In genomic region chr11:2728663-2729332, GRCh38 we compare ENCODE assay signal across 1 cellular context.
TF ChIP-seq lines count a peak whose summit lies in the region.

No MANE protein-coding gene starts in this region.

TF ChIP-seq in HepG2, 621 proteins besides CTCF, POLR2A, EP300 and RAD21 (continued from another document and continues in another):
- TF ChIP-seq, protein P1, sequence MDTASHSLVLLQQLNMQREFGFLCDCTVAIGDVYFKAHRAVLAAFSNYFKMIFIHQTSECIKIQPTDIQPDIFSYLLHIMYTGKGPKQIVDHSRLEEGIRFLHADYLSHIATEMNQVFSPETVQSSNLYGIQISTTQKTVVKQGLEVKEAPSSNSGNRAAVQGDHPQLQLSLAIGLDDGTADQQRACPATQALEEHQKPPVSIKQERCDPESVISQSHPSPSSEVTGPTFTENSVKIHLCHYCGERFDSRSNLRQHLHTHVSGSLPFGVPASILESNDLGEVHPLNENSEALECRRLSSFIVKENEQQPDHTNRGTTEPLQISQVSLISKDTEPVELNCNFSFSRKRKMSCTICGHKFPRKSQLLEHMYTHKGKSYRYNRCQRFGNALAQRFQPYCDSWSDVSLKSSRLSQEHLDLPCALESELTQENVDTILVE (CRISPR knock-in tag; IDR thresholded peaks at IDR 0.05): no peak
- TF ChIP-seq GTF2F1 (IDR thresholded peaks at IDR 0.05; ENCODE audit: low read length) (no peak), RAD51 (IDR thresholded peaks at IDR 0.05; ENCODE audit: borderline replicate concordance) (no peak), SMYD3 (CRISPR knock-in tag; IDR thresholded peaks at IDR 0.05) (0 out of 2 replicates have a peak, but pooled peaks have one; percentile 68), ZNF557 (CRISPR knock-in tag; IDR thresholded peaks at IDR 0.05) (0 out of 2 replicates have a peak, but pooled peaks have one; percentile 26), KDM2A (CRISPR knock-in tag; IDR thresholded peaks at IDR 0.05; ENCODE audit: borderline replicate concordance, low read depth) (peak; percentile 84), ZNF460 (CRISPR knock-in tag; IDR thresholded peaks at IDR 0.05; ENCODE audit: borderline replicate concordance) (no peak), ZNF230 (CRISPR knock-in tag; IDR thresholded peaks at IDR 0.05) (0 out of 2 replicates have a peak, but pooled peaks have one; percentile 41), TBP (CRISPR knock-in tag; IDR thresholded peaks at IDR 0.05) (no peak), ELF4 (CRISPR knock-in tag; IDR thresholded peaks at IDR 0.05; ENCODE audit: borderline replicate concordance) (no peak), HMG20B (CRISPR knock-in tag; conservative IDR thresholded peaks at IDR 0.05) (0 out of 2 replicates have a peak, but pooled peaks have one; percentile 26), ARNT (IDR thresholded peaks at IDR 0.05) (no peak), GATA4 (IDR thresholded peaks at IDR 0.05; ENCODE audit: borderline replicate concordance, low read depth) (peak; percentile 92), ZBTB37 (CRISPR knock-in tag; IDR thresholded peaks at IDR 0.05) (no peak), GLI4 (CRISPR knock-in tag; IDR thresholded peaks at IDR 0.05; ENCODE audit: borderline replicate concordance) (no peak), ZNF407 (CRISPR knock-in tag; IDR thresholded peaks at IDR 0.05; ENCODE audit: not compliant biosample characterization) (no peak), IRF2 (CRISPR knock-in tag; IDR thresholded peaks at IDR 0.05) (no peak), CREB3 (CRISPR knock-in tag; IDR thresholded peaks at IDR 0.05) (no peak), ZNF33A (CRISPR knock-in tag; IDR thresholded peaks at IDR 0.05; ENCODE audit: borderline replicate concordance) (no peak), ZNF609 (CRISPR knock-in tag; IDR thresholded peaks at IDR 0.05; ENCODE audit: borderline replicate concordance) (peak; percentile 86), GABPA (IDR thresholded peaks at IDR 0.05; ENCODE audit: low read depth, low read length) (no peak), GABPA (CRISPR knock-in tag; IDR thresholded peaks at IDR 0.05; ENCODE audit: low read depth) (0 out of 2 replicates have a peak, but pooled peaks have one; percentile 32), TAF15 (IDR thresholded peaks at IDR 0.05; ENCODE audit: low read depth, low read length, poor library complexity, severe bottlenecking) (no peak), SYNCRIP (IDR thresholded peaks at IDR 0.05; ENCODE audit: insufficient read depth, low read depth, low read length) (no peak), ZNF619 (CRISPR knock-in tag; IDR thresholded peaks at IDR 0.05) (no peak), TEAD3 (CRISPR knock-in tag; optimal IDR thresholded peaks at IDR 0.05; ENCODE audit: borderline replicate concordance) (peak; percentile 68), POGZ (CRISPR knock-in tag; IDR thresholded peaks at IDR 0.05) (no peak), MEIS1 (CRISPR knock-in tag; IDR thresholded peaks at IDR 0.05; ENCODE audit: borderline replicate concordance) (peak; percentile 72), ATF7 (IDR thresholded peaks at IDR 0.05) (no peak), ATF7 (CRISPR knock-in tag; IDR thresholded peaks at IDR 0.05) (no peak), TERF1 (CRISPR knock-in tag; IDR thresholded peaks at IDR 0.05) (no peak), ZNF678 (CRISPR knock-in tag; IDR thresholded peaks at IDR 0.05) (no peak)
- TF ChIP-seq, protein P2, sequence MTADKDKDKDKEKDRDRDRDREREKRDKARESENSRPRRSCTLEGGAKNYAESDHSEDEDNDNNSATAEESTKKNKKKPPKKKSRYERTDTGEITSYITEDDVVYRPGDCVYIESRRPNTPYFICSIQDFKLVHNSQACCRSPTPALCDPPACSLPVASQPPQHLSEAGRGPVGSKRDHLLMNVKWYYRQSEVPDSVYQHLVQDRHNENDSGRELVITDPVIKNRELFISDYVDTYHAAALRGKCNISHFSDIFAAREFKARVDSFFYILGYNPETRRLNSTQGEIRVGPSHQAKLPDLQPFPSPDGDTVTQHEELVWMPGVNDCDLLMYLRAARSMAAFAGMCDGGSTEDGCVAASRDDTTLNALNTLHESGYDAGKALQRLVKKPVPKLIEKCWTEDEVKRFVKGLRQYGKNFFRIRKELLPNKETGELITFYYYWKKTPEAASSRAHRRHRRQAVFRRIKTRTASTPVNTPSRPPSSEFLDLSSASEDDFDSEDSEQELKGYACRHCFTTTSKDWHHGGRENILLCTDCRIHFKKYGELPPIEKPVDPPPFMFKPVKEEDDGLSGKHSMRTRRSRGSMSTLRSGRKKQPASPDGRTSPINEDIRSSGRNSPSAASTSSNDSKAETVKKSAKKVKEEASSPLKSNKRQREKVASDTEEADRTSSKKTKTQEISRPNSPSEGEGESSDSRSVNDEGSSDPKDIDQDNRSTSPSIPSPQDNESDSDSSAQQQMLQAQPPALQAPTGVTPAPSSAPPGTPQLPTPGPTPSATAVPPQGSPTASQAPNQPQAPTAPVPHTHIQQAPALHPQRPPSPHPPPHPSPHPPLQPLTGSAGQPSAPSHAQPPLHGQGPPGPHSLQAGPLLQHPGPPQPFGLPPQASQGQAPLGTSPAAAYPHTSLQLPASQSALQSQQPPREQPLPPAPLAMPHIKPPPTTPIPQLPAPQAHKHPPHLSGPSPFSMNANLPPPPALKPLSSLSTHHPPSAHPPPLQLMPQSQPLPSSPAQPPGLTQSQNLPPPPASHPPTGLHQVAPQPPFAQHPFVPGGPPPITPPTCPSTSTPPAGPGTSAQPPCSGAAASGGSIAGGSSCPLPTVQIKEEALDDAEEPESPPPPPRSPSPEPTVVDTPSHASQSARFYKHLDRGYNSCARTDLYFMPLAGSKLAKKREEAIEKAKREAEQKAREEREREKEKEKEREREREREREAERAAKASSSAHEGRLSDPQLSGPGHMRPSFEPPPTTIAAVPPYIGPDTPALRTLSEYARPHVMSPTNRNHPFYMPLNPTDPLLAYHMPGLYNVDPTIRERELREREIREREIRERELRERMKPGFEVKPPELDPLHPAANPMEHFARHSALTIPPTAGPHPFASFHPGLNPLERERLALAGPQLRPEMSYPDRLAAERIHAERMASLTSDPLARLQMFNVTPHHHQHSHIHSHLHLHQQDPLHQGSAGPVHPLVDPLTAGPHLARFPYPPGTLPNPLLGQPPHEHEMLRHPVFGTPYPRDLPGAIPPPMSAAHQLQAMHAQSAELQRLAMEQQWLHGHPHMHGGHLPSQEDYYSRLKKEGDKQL (CRISPR knock-in tag; IDR thresholded peaks at IDR 0.05; ENCODE audit: low read depth): 0 out of 2 replicates have a peak, but pooled peaks have one; percentile 18
- TF ChIP-seq, protein P3, sequence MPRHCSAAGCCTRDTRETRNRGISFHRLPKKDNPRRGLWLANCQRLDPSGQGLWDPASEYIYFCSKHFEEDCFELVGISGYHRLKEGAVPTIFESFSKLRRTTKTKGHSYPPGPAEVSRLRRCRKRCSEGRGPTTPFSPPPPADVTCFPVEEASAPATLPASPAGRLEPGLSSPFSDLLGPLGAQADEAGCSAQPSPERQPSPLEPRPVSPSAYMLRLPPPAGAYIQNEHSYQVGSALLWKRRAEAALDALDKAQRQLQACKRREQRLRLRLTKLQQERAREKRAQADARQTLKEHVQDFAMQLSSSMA (CRISPR knock-in tag; IDR thresholded peaks at IDR 0.05): 0 out of 2 replicates have a peak, but pooled peaks have one; percentile 8
